In the genomic region with DNA sequence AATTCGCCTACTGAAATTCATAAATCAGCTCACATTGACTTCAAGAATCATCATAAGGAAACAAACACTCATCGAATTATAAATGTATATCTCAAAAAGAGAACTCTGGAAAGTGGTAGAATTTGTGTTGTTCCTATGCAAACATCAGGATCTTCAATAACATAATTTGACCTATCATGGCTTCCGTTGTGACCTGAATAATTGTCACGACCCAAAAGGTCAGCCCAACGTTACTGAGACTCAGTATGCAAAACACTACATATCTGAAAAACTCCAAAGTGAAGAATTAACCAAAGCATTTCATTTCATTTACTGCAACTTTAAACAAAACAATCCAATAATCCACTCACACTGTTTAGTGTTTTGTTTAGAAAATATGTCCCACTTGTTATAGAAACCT, we compare ENCODE assay signal across 7 cellular contexts. TPM values are rescaled to one million over a fixed set of nuclear protein-coding genes. Genes with fewer than 3 reads are reported as not detected.
DNase-seq lines count a peak whose midpoint lies in the region; ATAC-seq and TF ChIP-seq lines count a peak whose summit lies in the region.

No MANE protein-coding gene starts in this region.

- H3K4me3 Mint-ChIP-seq in HFFc6 (peak overlapping the region; percentile 96), glutamatergic neuron (ENCODE audit: unreplicated experiment) (peak overlapping the region; percentile 98)
- peak overlapping the region; percentile 92 to 97 for H3K4me3 Mint-ChIP-seq in stimulated activated naive B cell treated with anti-CD40 and anti-IgM and Interleukin-4, amounts not matched to agents 10 μg/mL and 1 μg/mL and 100 μg/mL, for 72 hours

- H3K27ac ChIP-seq in VCaP = peak overlapping the region; percentile 99

- H3K4me1 Mint-ChIP-seq in HFFc6 (ENCODE audit: low read depth) = peaks cover 16% of the 10 kb centered on the region
- peaks cover 16% of the 10 kb centered on the region for H3K4me1 Mint-ChIP-seq in glutamatergic neuron (ENCODE audit: low read depth, unreplicated experiment)
- H3K4me1 Mint-ChIP-seq in stimulated activated naive B cell treated with anti-CD40 and anti-IgM and Interleukin-4, amounts not matched to agents 10 μg/mL and 1 μg/mL and 100 μg/mL, for 72 hours = peaks cover 16 to 20% of the 10 kb centered on the region in 2 donors

- H3K36me3 Mint-ChIP-seq in HFFc6 (ENCODE audit: low read depth) (peaks cover 6% of the 10 kb centered on the region), glutamatergic neuron (ENCODE audit: unreplicated experiment) (no peaks in the 10 kb centered on the region)
- H3K36me3 Mint-ChIP-seq in stimulated activated naive B cell treated with anti-CD40 and anti-IgM and Interleukin-4, amounts not matched to agents 10 μg/mL and 1 μg/mL and 100 μg/mL, for 72 hours = peaks cover 5 to 11% of the 10 kb centered on the region in 2 donors

- TF ChIP-seq CTCF in HFFc6 (IDR thresholded peaks at IDR 0.05) = no peak
- no peak for TF ChIP-seq CTCF in VCaP (conservative IDR thresholded peaks at IDR 0.05)
- no peak for TF ChIP-seq CTCF in glutamatergic neuron (IDR thresholded peaks at IDR 0.05; ENCODE audit: partially characterized antibody, unreplicated experiment)

- H3K27ac Mint-ChIP-seq in HFFc6 (peak overlapping the region; percentile 99), glutamatergic neuron (ENCODE audit: unreplicated experiment) (peak overlapping the region; percentile 96)
- H3K27ac Mint-ChIP-seq in stimulated activated naive B cell treated with anti-CD40 and anti-IgM and Interleukin-4, amounts not matched to agents 10 μg/mL and 1 μg/mL and 100 μg/mL, for 72 hours = peak overlapping the region; percentile 97

- no peak for DNase-seq in HFFc6
- no peak for DNase-seq in glutamatergic neuron
- DNase-seq in stimulated activated naive B cell treated with anti-CD40 and anti-IgM and Interleukin-4, amounts not matched to agents 10 μg/mL and 1 μg/mL and 100 μg/mL, for 72 hours = no peak
- no peak for DNase-seq in T1000 (lab: John Stamatoyannopoulos, UW)
- no peak for DNase-seq in ecto neural progenitor cell (ENCODE audit: low spot score)

- ATAC-seq in stimulated activated naive B cell treated with anti-CD40 and anti-IgM and Interleukin-4, amounts not matched to agents 10 μg/mL and 1 μg/mL and 100 μg/mL, for 72 hours (replicated peaks) = no peak
- no peak for ATAC-seq in GM19463 (IDR thresholded peaks at IDR 0.05; ENCODE audit: unreplicated experiment)

- H3K9me3 Mint-ChIP-seq in HFFc6 = peaks cover 4% of the 10 kb centered on the region; the same call in 1 of the 2 replicates
- H3K9me3 Mint-ChIP-seq in glutamatergic neuron (ENCODE audit: unreplicated experiment) = peaks cover 12% of the 10 kb centered on the region
- H3K9me3 Mint-ChIP-seq in stimulated activated naive B cell treated with anti-CD40 and anti-IgM and Interleukin-4, amounts not matched to agents 10 μg/mL and 1 μg/mL and 100 μg/mL, for 72 hours = no peaks in the 10 kb centered on the region

- peaks cover 7% of the 10 kb centered on the region for H3K27me3 Mint-ChIP-seq in HFFc6 (ENCODE audit: insufficient read depth)
- H3K27me3 Mint-ChIP-seq in glutamatergic neuron (ENCODE audit: unreplicated experiment) = peaks cover 7% of the 10 kb centered on the region
- H3K27me3 Mint-ChIP-seq in stimulated activated naive B cell treated with anti-CD40 and anti-IgM and Interleukin-4, amounts not matched to agents 10 μg/mL and 1 μg/mL and 100 μg/mL, for 72 hours = no peaks in the 10 kb centered on the region

RNA-seq across cellular contexts. Expression of gene RAPGEF6, which starts 1.2 kb away (rescaled TPM):
- 10 to 100 TPM in 3 of 6 experiments, 1 to 10 TPM in 3; 7.3 to 12.0 (median 10.2) TPM for total RNA-seq in HFFc6 (2021; fragmentation: NEBNext Ultra II Directional; extraction: Animal tissue kit (Norgen Biotek cat#: 25700))
- 278 TPM for total RNA-seq in glutamatergic neuron (ENCODE audit: unreplicated experiment)

Comparison
In these comparisons a context has a peak if more than half of its experiments do, and no peak if none do; other contexts are left out.
1. RNA of gene RAPGEF6, which starts 1.2 kb away (total RNA-seq): 278 TPM in glutamatergic neuron (single experiment); 7.3 to 12.0 TPM in HFFc6; every median in the first group is over 10 times any median in the second.
2. Peak in every context shown above with its lines, with median percentiles within 50 percentile points of each other: H3K27ac Mint-ChIP-seq and H3K4me3 Mint-ChIP-seq.